ENCODE assay signal across 14 cellular contexts in genomic region chr13:77310579-77311279, GRCh38. TPM values are rescaled to one million over a fixed set of nuclear protein-coding genes. Genes with fewer than 3 reads are reported as not detected.
DNase-seq lines count a peak whose midpoint lies in the region; ATAC-seq and TF ChIP-seq lines count a peak whose summit lies in the region.
"Had no signal": no experiment of that assay in that cellular context is flagged by ENCODE, and none has a peak within 500 bp of the region (broad histone marks: within the 10 kb centered on the region; RNA-seq: fewer than 3 reads in every experiment).

No MANE protein-coding gene starts in this region.

- dilution Hi-C loops in mammary epithelial cell (cut with HindIII; ENCODE audit: low sequenced_read_pairs), result no loop called here

- H3K9ac ChIP-seq in mammary epithelial cell (ENCODE audit: insufficient read depth, low read length) (no peak overlapping the region), iPS-18a (ENCODE audit: low read length) (no peak overlapping the region)

- POLR2A ChIA-PET in MCF 10A (lab: Yijun Ruan, JAX), result interaction anchor here (0.6 to 2.4 kb wide), 3 partner anchors 16 to 1939 kb away, joined by 3 to 9 read pairs (median 7); partner anchors contain the start of gene MYCBP2

- intact Hi-C loops in MCF 10A (cut with micrococcal nuclease), result loop anchor here (1.0 kb wide), 1 partner anchor 10 kb away; no protein-coding TSS in a partner anchor
- intact Hi-C loops in mammary epithelial cell (cut with micrococcal nuclease), result no loop called here
- intact Hi-C loops in thyroid gland (cut with DNase I), result no loop called here

- TF ChIP-seq POLR2A in thyroid gland (IDR thresholded peaks at IDR 0.05), result no peak

- peak overlapping the region; percentile 25 for H3K27ac Mint-ChIP-seq in MCF 10A (ENCODE audit: low read depth, unreplicated experiment)
- H3K27ac Mint-ChIP-seq in stimulated activated naive B cell treated with anti-CD40 and anti-IgM and Interleukin-4, amounts not matched to agents 10 μg/mL and 1 μg/mL and 100 μg/mL, for 72 hours, result no peak overlapping the region

- H3K36me3 ChIP-seq in mammary epithelial cell (ENCODE audit: insufficient read depth, low read length), result no peaks in the 10 kb centered on the region
- no peaks in the 10 kb centered on the region for H3K36me3 ChIP-seq in iPS-18a (ENCODE audit: control insufficient read depth, low read depth, low read length)
- H3K36me3 ChIP-seq in thyroid gland, result no peaks in the 10 kb centered on the region
- H3K36me3 ChIP-seq: Peyer's patch, tibial nerve had no signal

- in situ Hi-C loops in mammary epithelial cell (cut with MboI; ENCODE audit: low sequenced_read_pairs in 2 of 2), result no loop called here

- no peak overlapping the region for H2AFZ ChIP-seq in mammary epithelial cell (ENCODE audit: low read depth, low read length)

- H3K27me3 Mint-ChIP-seq in MCF 10A (ENCODE audit: insufficient read depth, unreplicated experiment), result no peaks in the 10 kb centered on the region
- no peaks in the 10 kb centered on the region for H3K27me3 Mint-ChIP-seq in stimulated activated naive B cell treated with anti-CD40 and anti-IgM and Interleukin-4, amounts not matched to agents 10 μg/mL and 1 μg/mL and 100 μg/mL, for 72 hours

- H3K4me3 Mint-ChIP-seq in MCF 10A (ENCODE audit: unreplicated experiment), result no peak overlapping the region
- no peak overlapping the region for H3K4me3 Mint-ChIP-seq in stimulated activated naive B cell treated with anti-CD40 and anti-IgM and Interleukin-4, amounts not matched to agents 10 μg/mL and 1 μg/mL and 100 μg/mL, for 72 hours

- peaks cover 54% of the 10 kb centered on the region for H3K4me1 Mint-ChIP-seq in MCF 10A (ENCODE audit: insufficient read depth, unreplicated experiment)
- H3K4me1 Mint-ChIP-seq in stimulated activated naive B cell treated with anti-CD40 and anti-IgM and Interleukin-4, amounts not matched to agents 10 μg/mL and 1 μg/mL and 100 μg/mL, for 72 hours, result peaks cover 64 to 91% of the 10 kb centered on the region in 2 donors

- H3K36me3 Mint-ChIP-seq in MCF 10A (ENCODE audit: insufficient read depth, unreplicated experiment), result no peaks in the 10 kb centered on the region
- H3K36me3 Mint-ChIP-seq in stimulated activated naive B cell treated with anti-CD40 and anti-IgM and Interleukin-4, amounts not matched to agents 10 μg/mL and 1 μg/mL and 100 μg/mL, for 72 hours, result peaks cover 3 to 20% of the 10 kb centered on the region in 2 donors

- no peak for DNase-seq in MCF 10A (ENCODE audit: unreplicated experiment)
- DNase-seq in mammary epithelial cell, result no peak
- peak; percentile 10 for DNase-seq in UCSD-AML1 (lab: John Stamatoyannopoulos, UW; ENCODE audit: unreplicated experiment)
- DNase-seq in thyroid gland, result no peak
- no peak for DNase-seq in stimulated activated CD8-positive, alpha-beta memory T cell treated with anti-CD3 and anti-CD28 coated beads, Interleukin-4, amount 100 ng/mL, for 48 hours
- no peak for DNase-seq in stimulated activated naive B cell treated with anti-CD40 and anti-IgM and Interleukin-4, amounts not matched to agents 10 μg/mL and 1 μg/mL and 100 μg/mL, for 72 hours
- DNase-seq: anterior cingulate cortex, DMS53, NCI-H345, Peyer's patch, T-helper 9 cell had no signal

- H3K4me1 ChIP-seq in mammary epithelial cell (ENCODE audit: insufficient read depth, low read length), result peaks cover 5% of the 10 kb centered on the region
- H3K4me1 ChIP-seq in iPS-18a (ENCODE audit: control insufficient read depth, low read depth, low read length), result peaks cover 41% of the 10 kb centered on the region
- H3K4me1 ChIP-seq in thyroid gland, result peaks cover 40% of the 10 kb centered on the region in 2 donors

- TF ChIP-seq CTCF in MCF 10A (IDR thresholded peaks at IDR 0.05; ENCODE audit: unreplicated experiment) (no peak), mammary epithelial cell (conservative IDR thresholded peaks at IDR 0.05 in 1 of 2, IDR thresholded peaks at IDR 0.05 in 1 of 2; ENCODE audit: extremely low read depth in 1 of 2, insufficient read depth in 1 of 2, low read depth in 1 of 2, low read length in 2 of 2) (no peak), thyroid gland (IDR thresholded peaks at IDR 0.05) (no peak)

- H3K27me3 ChIP-seq in mammary epithelial cell (ENCODE audit: insufficient read depth, low read length), result no peaks in the 10 kb centered on the region
- no peaks in the 10 kb centered on the region for H3K27me3 ChIP-seq in iPS-18a (ENCODE audit: control insufficient read depth, insufficient read depth, low read length)
- no peaks in the 10 kb centered on the region for H3K27me3 ChIP-seq in thyroid gland
- H3K27me3 ChIP-seq: Peyer's patch, tibial nerve had no signal

- H3K9me3 ChIP-seq in mammary epithelial cell (replicated peaks; ENCODE audit: insufficient read depth, low read length) (no peaks in the 10 kb centered on the region), iPS-18a (ENCODE audit: control insufficient read depth, low read depth, low read length) (no peaks in the 10 kb centered on the region), thyroid gland (no peaks in the 10 kb centered on the region)
- H3K9me3 ChIP-seq: Peyer's patch, tibial nerve had no signal

- H3K4me2 ChIP-seq in mammary epithelial cell (ENCODE audit: insufficient read depth, low read depth, low read length), result no peak overlapping the region

- H3K27ac ChIP-seq in mammary epithelial cell (ENCODE audit: insufficient read depth, low read depth, low read length) (no peak overlapping the region), iPS-18a (ENCODE audit: low read length) (peak overlapping the region; percentile 37), thyroid gland (peak overlapping the region in 2 of 3 donors; percentile 3 to 36)
- H3K27ac ChIP-seq: Peyer's patch had no signal

- BruUV-seq in MCF 10A (replicated peaks; lab: Mats Ljungman, UMichigan), result no TSS peak
- no TSS peak for BruUV-seq in mammary epithelial cell (replicated peaks; lab: Mats Ljungman, UMichigan)

- H3K9me3 Mint-ChIP-seq in MCF 10A (ENCODE audit: unreplicated experiment), result peaks cover 5% of the 10 kb centered on the region
- H3K9me3 Mint-ChIP-seq in stimulated activated naive B cell treated with anti-CD40 and anti-IgM and Interleukin-4, amounts not matched to agents 10 μg/mL and 1 μg/mL and 100 μg/mL, for 72 hours, result peaks cover 2 to 4% of the 10 kb centered on the region in 2 donors

- CTCF ChIA-PET in MCF 10A (lab: Yijun Ruan, JAX) (interaction anchor here (0.6 kb wide), 1 partner anchor 23 kb away, joined by 3 read pairs; no protein-coding TSS in a partner anchor), mammary epithelial cell (lab: Charles Lee; ENCODE audit: low non-redundant PET) (no interaction called here)

- ATAC-seq in HG02763 (IDR thresholded peaks at IDR 0.05; ENCODE audit: unreplicated experiment), result no peak
- ATAC-seq in stimulated activated naive B cell treated with anti-CD40 and anti-IgM and Interleukin-4, amounts not matched to agents 10 μg/mL and 1 μg/mL and 100 μg/mL, for 72 hours (replicated peaks), result no peak

- H3K4me3 ChIP-seq in mammary epithelial cell (replicated peaks in 1 of 3; ENCODE audit: insufficient read depth in 1 of 3, low read depth in 2 of 3, low read length in 3 of 3) (no peak overlapping the region), iPS-18a (ENCODE audit: low read length) (no peak overlapping the region), thyroid gland (replicated peaks in 1 of 3) (no peak overlapping the region)
- H3K4me3 ChIP-seq: Peyer's patch, tibial nerve had no signal

- WGBS in mammary epithelial cell (ENCODE audit: low coverage, missing lambda C conversion rate), result 95% methylated on average over 3 of the region's 3 CpGs
- 66 to 79% methylated on average over 3 of the region's 3 CpGs for WGBS in thyroid gland, 2 donors

- H3K79me2 ChIP-seq in mammary epithelial cell (ENCODE audit: insufficient read depth, low read length), result peaks cover 96% of the 10 kb centered on the region

- peaks cover 3% of the 10 kb centered on the region for H4K20me1 ChIP-seq in mammary epithelial cell (ENCODE audit: insufficient read depth, low read length)

RNA-seq across cellular contexts. Expression of gene MYCBP2, which starts 16.2 kb away (rescaled TPM):
- 43.4 and 51.8 TPM in 2 replicates for total RNA-seq in MCF 10A (2022)
- total RNA-seq in mammary epithelial cell, result 10 to 100 TPM; 59.8 to 66.2 TPM
- 16.3 TPM for polyA plus RNA-seq in mammary epithelial cell
- 52.1 TPM for polyA minus RNA-seq in mammary epithelial cell
- total RNA-seq in thyroid gland, result 100 to 1,000 TPM; 115 to 165 (median 131) TPM
